Comparison of ENCODE assay signal across 2 cellular contexts in the genomic region with DNA sequence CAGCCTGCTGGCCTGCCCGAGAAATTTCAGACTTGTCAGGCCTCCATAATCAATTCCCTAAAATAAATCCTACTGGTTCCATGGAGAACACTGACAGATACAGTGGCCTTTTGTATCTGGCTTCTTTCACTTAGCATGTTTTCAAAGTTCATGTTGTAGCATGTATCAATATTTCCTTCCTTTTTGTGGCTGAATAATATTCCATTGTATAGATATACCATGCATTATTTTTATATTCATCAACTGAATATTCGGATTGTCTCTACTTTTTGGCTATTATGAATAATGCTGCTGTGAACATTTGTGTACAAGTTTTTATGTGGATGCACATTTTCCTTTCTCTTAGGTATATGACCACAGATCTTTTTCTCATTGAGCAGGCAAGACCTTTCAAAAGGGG.
A peak's percentile ranks its signal among the peaks of the same experiment; 100 is the strongest.
TF ChIP-seq lines count a peak whose summit lies in the region.

No MANE protein-coding gene starts in this region.

TF ChIP-seq in SK-N-SH treated with all-trans-retinoic acid at 6 μM for 48 hours, 23 proteins besides CTCF, POLR2A, EP300 and RAD21:
- TF ChIP-seq, protein P1, sequence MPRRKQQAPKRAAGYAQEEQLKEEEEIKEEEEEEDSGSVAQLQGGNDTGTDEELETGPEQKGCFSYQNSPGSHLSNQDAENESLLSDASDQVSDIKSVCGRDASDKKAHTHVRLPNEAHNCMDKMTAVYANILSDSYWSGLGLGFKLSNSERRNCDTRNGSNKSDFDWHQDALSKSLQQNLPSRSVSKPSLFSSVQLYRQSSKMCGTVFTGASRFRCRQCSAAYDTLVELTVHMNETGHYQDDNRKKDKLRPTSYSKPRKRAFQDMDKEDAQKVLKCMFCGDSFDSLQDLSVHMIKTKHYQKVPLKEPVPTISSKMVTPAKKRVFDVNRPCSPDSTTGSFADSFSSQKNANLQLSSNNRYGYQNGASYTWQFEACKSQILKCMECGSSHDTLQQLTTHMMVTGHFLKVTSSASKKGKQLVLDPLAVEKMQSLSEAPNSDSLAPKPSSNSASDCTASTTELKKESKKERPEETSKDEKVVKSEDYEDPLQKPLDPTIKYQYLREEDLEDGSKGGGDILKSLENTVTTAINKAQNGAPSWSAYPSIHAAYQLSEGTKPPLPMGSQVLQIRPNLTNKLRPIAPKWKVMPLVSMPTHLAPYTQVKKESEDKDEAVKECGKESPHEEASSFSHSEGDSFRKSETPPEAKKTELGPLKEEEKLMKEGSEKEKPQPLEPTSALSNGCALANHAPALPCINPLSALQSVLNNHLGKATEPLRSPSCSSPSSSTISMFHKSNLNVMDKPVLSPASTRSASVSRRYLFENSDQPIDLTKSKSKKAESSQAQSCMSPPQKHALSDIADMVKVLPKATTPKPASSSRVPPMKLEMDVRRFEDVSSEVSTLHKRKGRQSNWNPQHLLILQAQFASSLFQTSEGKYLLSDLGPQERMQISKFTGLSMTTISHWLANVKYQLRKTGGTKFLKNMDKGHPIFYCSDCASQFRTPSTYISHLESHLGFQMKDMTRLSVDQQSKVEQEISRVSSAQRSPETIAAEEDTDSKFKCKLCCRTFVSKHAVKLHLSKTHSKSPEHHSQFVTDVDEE (CRISPR knock-in tag; IDR thresholded peaks at IDR 0.05) = no peak
- peak; percentile 97 for TF ChIP-seq ZNF8 (CRISPR knock-in tag; IDR thresholded peaks at IDR 0.05)
TF ChIP-seq in SK-N-SH treated with all-trans-retinoic acid at 6 μM for 48 hours: peak in this region for 1.

TF ChIP-seq in SK-N-SH, 30 proteins besides CTCF, POLR2A, EP300 and RAD21 (continued from another document):
- TF ChIP-seq, protein P2, sequence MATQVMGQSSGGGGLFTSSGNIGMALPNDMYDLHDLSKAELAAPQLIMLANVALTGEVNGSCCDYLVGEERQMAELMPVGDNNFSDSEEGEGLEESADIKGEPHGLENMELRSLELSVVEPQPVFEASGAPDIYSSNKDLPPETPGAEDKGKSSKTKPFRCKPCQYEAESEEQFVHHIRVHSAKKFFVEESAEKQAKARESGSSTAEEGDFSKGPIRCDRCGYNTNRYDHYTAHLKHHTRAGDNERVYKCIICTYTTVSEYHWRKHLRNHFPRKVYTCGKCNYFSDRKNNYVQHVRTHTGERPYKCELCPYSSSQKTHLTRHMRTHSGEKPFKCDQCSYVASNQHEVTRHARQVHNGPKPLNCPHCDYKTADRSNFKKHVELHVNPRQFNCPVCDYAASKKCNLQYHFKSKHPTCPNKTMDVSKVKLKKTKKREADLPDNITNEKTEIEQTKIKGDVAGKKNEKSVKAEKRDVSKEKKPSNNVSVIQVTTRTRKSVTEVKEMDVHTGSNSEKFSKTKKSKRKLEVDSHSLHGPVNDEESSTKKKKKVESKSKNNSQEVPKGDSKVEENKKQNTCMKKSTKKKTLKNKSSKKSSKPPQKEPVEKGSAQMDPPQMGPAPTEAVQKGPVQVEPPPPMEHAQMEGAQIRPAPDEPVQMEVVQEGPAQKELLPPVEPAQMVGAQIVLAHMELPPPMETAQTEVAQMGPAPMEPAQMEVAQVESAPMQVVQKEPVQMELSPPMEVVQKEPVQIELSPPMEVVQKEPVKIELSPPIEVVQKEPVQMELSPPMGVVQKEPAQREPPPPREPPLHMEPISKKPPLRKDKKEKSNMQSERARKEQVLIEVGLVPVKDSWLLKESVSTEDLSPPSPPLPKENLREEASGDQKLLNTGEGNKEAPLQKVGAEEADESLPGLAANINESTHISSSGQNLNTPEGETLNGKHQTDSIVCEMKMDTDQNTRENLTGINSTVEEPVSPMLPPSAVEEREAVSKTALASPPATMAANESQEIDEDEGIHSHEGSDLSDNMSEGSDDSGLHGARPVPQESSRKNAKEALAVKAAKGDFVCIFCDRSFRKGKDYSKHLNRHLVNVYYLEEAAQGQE (IDR thresholded peaks at IDR 0.05; ENCODE audit: low read depth, low read length) = no peak
- TF ChIP-seq FOXM1 (IDR thresholded peaks at IDR 0.05; ENCODE audit: low read depth) = no peak
- TF ChIP-seq, protein P3, sequence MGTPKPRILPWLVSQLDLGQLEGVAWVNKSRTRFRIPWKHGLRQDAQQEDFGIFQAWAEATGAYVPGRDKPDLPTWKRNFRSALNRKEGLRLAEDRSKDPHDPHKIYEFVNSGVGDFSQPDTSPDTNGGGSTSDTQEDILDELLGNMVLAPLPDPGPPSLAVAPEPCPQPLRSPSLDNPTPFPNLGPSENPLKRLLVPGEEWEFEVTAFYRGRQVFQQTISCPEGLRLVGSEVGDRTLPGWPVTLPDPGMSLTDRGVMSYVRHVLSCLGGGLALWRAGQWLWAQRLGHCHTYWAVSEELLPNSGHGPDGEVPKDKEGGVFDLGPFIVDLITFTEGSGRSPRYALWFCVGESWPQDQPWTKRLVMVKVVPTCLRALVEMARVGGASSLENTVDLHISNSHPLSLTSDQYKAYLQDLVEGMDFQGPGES (IDR thresholded peaks at IDR 0.05; ENCODE audit: low read depth, low read length) = no peak
- TF ChIP-seq FOSL2 (IDR thresholded peaks at IDR 0.05; ENCODE audit: borderline replicate concordance, low read depth) = no peak
- TF ChIP-seq TCF12 (IDR thresholded peaks at IDR 0.05) = no peak
- TF ChIP-seq RXRA (IDR thresholded peaks at IDR 0.05; ENCODE audit: borderline replicate concordance, low read depth) = no peak
- no peak for TF ChIP-seq MAX (IDR thresholded peaks at IDR 0.05; ENCODE audit: low read depth)
- TF ChIP-seq ELF1 (IDR thresholded peaks at IDR 0.05) = no peak
